Comparison of ENCODE assay signal across 7 cellular contexts in the genomic region with DNA sequence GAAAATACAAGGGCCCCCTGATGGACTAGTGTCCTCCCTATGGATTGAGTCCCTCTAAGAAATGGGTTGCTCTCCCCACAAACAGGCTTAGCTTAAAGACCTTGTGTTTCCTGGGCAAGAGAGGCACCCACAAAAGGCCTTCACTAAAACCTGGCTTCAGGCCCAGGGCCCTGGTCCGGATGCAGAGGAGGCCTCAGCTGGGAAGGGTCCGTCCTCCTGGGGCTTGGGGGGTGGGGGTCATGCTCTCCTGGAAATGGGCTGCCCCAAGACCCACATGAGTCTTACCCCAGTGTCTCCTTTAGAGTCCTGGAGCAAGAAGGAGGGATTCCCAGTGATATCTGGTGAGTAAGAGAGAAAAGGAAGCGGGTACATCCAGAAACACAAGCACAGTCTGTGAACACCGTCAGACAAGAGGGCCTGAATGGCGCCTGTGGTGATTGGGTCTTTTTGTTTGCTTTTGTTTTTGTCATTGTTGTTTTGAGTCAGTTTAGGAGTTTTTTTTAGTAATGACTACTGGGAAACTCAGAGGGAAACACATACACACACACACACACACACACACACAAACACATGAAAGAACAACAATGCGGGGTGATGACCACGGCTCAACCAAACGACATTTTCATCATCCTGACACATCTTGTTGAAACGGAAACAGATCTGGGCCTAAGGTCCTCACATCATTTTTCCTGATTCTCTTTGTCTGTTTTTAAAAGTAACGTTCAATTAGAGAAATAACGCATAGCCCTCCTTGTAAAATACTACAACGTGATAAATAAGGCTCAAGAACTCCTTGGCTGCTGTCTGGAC.
A peak's percentile ranks its signal among the peaks of the same experiment; 100 is the strongest.
DNase-seq lines count a peak whose midpoint lies in the region; ATAC-seq and TF ChIP-seq lines count a peak whose summit lies in the region.
"Not testable (repeated sequence)": the region's sequence is repeated elsewhere in the genome, so short reads cannot be mapped to it uniquely, and the experiment has no call there.

No MANE protein-coding gene starts in this region.

- not testable (repeated sequence) for H3K27ac ChIP-seq in SJSA1; endodermal cell (ENCODE audit: low read depth, low read length)
- peak overlapping the region; percentile 71 for H3K27ac ChIP-seq in trophoblast cell (ENCODE audit: low read depth, low read length)

- H2BK120ac ChIP-seq in trophoblast cell (ENCODE audit: insufficient read depth, low read length, poor library complexity), result not testable (repeated sequence)

- not testable (repeated sequence) for H3K4me3 Mint-ChIP-seq in activated CD8-positive, alpha-beta T cell treated with anti-CD3 and anti-CD28 coated beads for 36 hours; activated T-helper 2 cell treated with anti-CD3 and anti-CD28 coated beads, Interferon-gamma antibody, Interleukin-2, Interleukin-4, amounts not matched to agents 10 μg/mL and 5 μg/mL and 100 μg/mL, durations not matched to agents 14 hours and 24 hours and 36 hours (ENCODE audit: low read depth); MCF 10A (ENCODE audit: unreplicated experiment); endodermal cell

- peak; percentile 27 for ATAC-seq in activated CD8-positive, alpha-beta T cell treated with anti-CD3 and anti-CD28 coated beads for 36 hours

- H3K36me3 Mint-ChIP-seq in activated CD8-positive, alpha-beta T cell treated with anti-CD3 and anti-CD28 coated beads for 36 hours (ENCODE audit: low read depth); activated T-helper 2 cell treated with anti-CD3 and anti-CD28 coated beads, Interferon-gamma antibody, Interleukin-2, Interleukin-4, amounts not matched to agents 10 μg/mL and 5 μg/mL and 100 μg/mL, durations not matched to agents 14 hours and 24 hours and 36 hours (ENCODE audit: low read depth); MCF 10A (ENCODE audit: insufficient read depth, unreplicated experiment); endodermal cell (ENCODE audit: low read depth): not testable (repeated sequence)

- H3K4me1 Mint-ChIP-seq in activated CD8-positive, alpha-beta T cell treated with anti-CD3 and anti-CD28 coated beads for 36 hours (ENCODE audit: low read depth), result peaks cover 11% of the 10 kb centered on the region
- peaks cover 19% of the 10 kb centered on the region for H3K4me1 Mint-ChIP-seq in activated T-helper 2 cell treated with anti-CD3 and anti-CD28 coated beads, Interferon-gamma antibody, Interleukin-2, Interleukin-4, amounts not matched to agents 10 μg/mL and 5 μg/mL and 100 μg/mL, durations not matched to agents 14 hours and 24 hours and 36 hours (ENCODE audit: low read depth)
- not testable (repeated sequence) for H3K4me1 Mint-ChIP-seq in MCF 10A (ENCODE audit: insufficient read depth, unreplicated experiment); endodermal cell

- POLR2A ChIA-PET in activated CD8-positive, alpha-beta T cell treated with anti-CD3 and anti-CD28 coated beads for 36 hours (lab: Charles Lee); MCF 10A (lab: Yijun Ruan, JAX): not testable (repeated sequence)

- not testable (repeated sequence) for H3K4ac ChIP-seq in trophoblast cell (ENCODE audit: low read depth, low read length)

- intact Hi-C loops in activated CD8-positive, alpha-beta T cell treated with anti-CD3 and anti-CD28 coated beads for 36 hours (cut with micrococcal nuclease); activated T-helper 2 cell treated with anti-CD3 and anti-CD28 coated beads, Interferon-gamma antibody, Interleukin-2, Interleukin-4, amounts not matched to agents 10 μg/mL and 5 μg/mL and 100 μg/mL, durations not matched to agents 14 hours and 24 hours and 36 hours (cut with micrococcal nuclease); MCF 10A (cut with micrococcal nuclease): not testable (repeated sequence)

- CTCF ChIA-PET in activated CD8-positive, alpha-beta T cell treated with anti-CD3 and anti-CD28 coated beads for 36 hours (lab: Charles Lee); MCF 10A (lab: Yijun Ruan, JAX): not testable (repeated sequence)

- H3K4me2 ChIP-seq in trophoblast cell (ENCODE audit: low read length), result not testable (repeated sequence)

- not testable (repeated sequence) for H3K4me1 ChIP-seq in SJSA1 (replicated peaks); endodermal cell (ENCODE audit: control insufficient read depth, insufficient read depth, low read length); trophoblast cell (ENCODE audit: control insufficient read depth in 1 of 2, insufficient read depth in 2 of 2, low read length in 2 of 2)

- H3K27me3 ChIP-seq in SJSA1 (replicated peaks); endodermal cell (ENCODE audit: control insufficient read depth, insufficient read depth, low read length, poor library complexity, severe bottlenecking); trophoblast cell (ENCODE audit: insufficient read depth, low read length): not testable (repeated sequence)

- H2AK5ac ChIP-seq in trophoblast cell (ENCODE audit: low read length), result not testable (repeated sequence)

- H3K18ac ChIP-seq in trophoblast cell (ENCODE audit: low read length), result not testable (repeated sequence)

- peak overlapping the region; percentile 83 for H4K91ac ChIP-seq in trophoblast cell (ENCODE audit: low read depth, low read length)

- not testable (repeated sequence) for H4K12ac ChIP-seq in trophoblast cell (ENCODE audit: low read depth, low read length)

- H3K27me3 Mint-ChIP-seq in activated CD8-positive, alpha-beta T cell treated with anti-CD3 and anti-CD28 coated beads for 36 hours; activated T-helper 2 cell treated with anti-CD3 and anti-CD28 coated beads, Interferon-gamma antibody, Interleukin-2, Interleukin-4, amounts not matched to agents 10 μg/mL and 5 μg/mL and 100 μg/mL, durations not matched to agents 14 hours and 24 hours and 36 hours (ENCODE audit: low read depth); MCF 10A (ENCODE audit: insufficient read depth, unreplicated experiment); endodermal cell (ENCODE audit: insufficient read depth): not testable (repeated sequence)

- not testable (repeated sequence) for H3K4me3 ChIP-seq in SJSA1; endodermal cell (ENCODE audit: low read length); trophoblast cell (ENCODE audit: low read depth, low read length)

- not testable (repeated sequence) for H3K79me1 ChIP-seq in trophoblast cell (ENCODE audit: low read length)

- not testable (repeated sequence) for H3K9me3 ChIP-seq in SJSA1 (replicated peaks); endodermal cell (ENCODE audit: control insufficient read depth, low read length); trophoblast cell (ENCODE audit: insufficient read depth, low read depth, low read length)

- not testable (repeated sequence) for H3K9ac ChIP-seq in endodermal cell (ENCODE audit: extremely low read depth, low read length, poor library complexity, severe bottlenecking); trophoblast cell (ENCODE audit: low read length)

- peak overlapping the region; percentile 84 for H2BK5ac ChIP-seq in trophoblast cell (ENCODE audit: low read depth, low read length, poor library complexity)

- peak overlapping the region; percentile 64 for H3K14ac ChIP-seq in trophoblast cell (ENCODE audit: low read length)

- WGBS in endodermal cell (ENCODE audit: insufficient coverage in 1 of 2, insufficient read length in 1 of 2), 2 experiments, result 87 to 93% methylated on average over 3 to 10 of the region's 12 CpGs
- WGBS in trophoblast cell (ENCODE audit: extremely low coverage, insufficient coverage, insufficient read length), result no CpG with 5 or more reads among the region's 12 CpGs

- not testable (repeated sequence) for H2AFZ ChIP-seq in trophoblast cell (ENCODE audit: insufficient read depth, low read length, poor library complexity)

- peak overlapping the region; percentile 80 for H3K27ac Mint-ChIP-seq in activated CD8-positive, alpha-beta T cell treated with anti-CD3 and anti-CD28 coated beads for 36 hours
- H3K27ac Mint-ChIP-seq in activated T-helper 2 cell treated with anti-CD3 and anti-CD28 coated beads, Interferon-gamma antibody, Interleukin-2, Interleukin-4, amounts not matched to agents 10 μg/mL and 5 μg/mL and 100 μg/mL, durations not matched to agents 14 hours and 24 hours and 36 hours, result peak overlapping the region; percentile 70
- H3K27ac Mint-ChIP-seq in MCF 10A (ENCODE audit: low read depth, unreplicated experiment), result peak overlapping the region; percentile 59
- not testable (repeated sequence) for H3K27ac Mint-ChIP-seq in endodermal cell

- peak; percentile 42 to 44 for DNase-seq in SJSA1 (ENCODE audit: low read depth in 1 of 2, low spot score in 2 of 2)
- peak; percentile 43 for DNase-seq in activated CD8-positive, alpha-beta T cell treated with anti-CD3 and anti-CD28 coated beads for 36 hours
- not testable (repeated sequence) for DNase-seq in activated T-helper 2 cell treated with anti-CD3 and anti-CD28 coated beads, Interferon-gamma antibody, Interleukin-2, Interleukin-4, amounts not matched to agents 10 μg/mL and 5 μg/mL and 100 μg/mL, durations not matched to agents 14 hours and 24 hours and 36 hours (ENCODE audit: low spot score); MCF 10A (ENCODE audit: unreplicated experiment)
- DNase-seq in endodermal cell, result peak; percentile 7
- peak; percentile 34 to 84 for DNase-seq in lung microvascular endothelial cell (ENCODE audit: low read depth in 2 of 2)
- peak in 1 of 2 donors; percentile 3 for DNase-seq in trophoblast cell

- not testable (repeated sequence) for H3K23ac ChIP-seq in trophoblast cell (ENCODE audit: low read length)

- peak overlapping the region; percentile 77 for H2BK12ac ChIP-seq in trophoblast cell (ENCODE audit: low read length)

- not testable (repeated sequence) for H3K79me2 ChIP-seq in trophoblast cell (ENCODE audit: control insufficient read depth, insufficient read depth, low read length, poor library complexity)

- H3K9me3 Mint-ChIP-seq in activated CD8-positive, alpha-beta T cell treated with anti-CD3 and anti-CD28 coated beads for 36 hours; activated T-helper 2 cell treated with anti-CD3 and anti-CD28 coated beads, Interferon-gamma antibody, Interleukin-2, Interleukin-4, amounts not matched to agents 10 μg/mL and 5 μg/mL and 100 μg/mL, durations not matched to agents 14 hours and 24 hours and 36 hours; MCF 10A (ENCODE audit: unreplicated experiment); endodermal cell: not testable (repeated sequence)

- peak overlapping the region; percentile 43 for H4K8ac ChIP-seq in trophoblast cell (ENCODE audit: low read depth, low read length)

- TF ChIP-seq CTCF in activated CD8-positive, alpha-beta T cell treated with anti-CD3 and anti-CD28 coated beads for 36 hours (IDR thresholded peaks at IDR 0.05); MCF 10A (IDR thresholded peaks at IDR 0.05; ENCODE audit: unreplicated experiment); endodermal cell (conservative IDR thresholded peaks at IDR 0.05): not testable (repeated sequence)

- not testable (repeated sequence) for H3K36me3 ChIP-seq in SJSA1; endodermal cell (ENCODE audit: control insufficient read depth, insufficient read depth, low read length); trophoblast cell (ENCODE audit: control insufficient read depth in 1 of 2, insufficient read depth in 2 of 2, low read length in 2 of 2)

- not testable (repeated sequence) for BruUV-seq in MCF 10A (replicated peaks; lab: Mats Ljungman, UMichigan)
